9 cellular contexts compared by ENCODE assay signal in genomic region chr7:151925446-151926335, GRCh38. TPM values are rescaled to one million over a fixed set of nuclear protein-coding genes. Genes with fewer than 3 reads are reported as not detected.
DNase-seq lines count a peak whose midpoint lies in the region; ATAC-seq and FAIRE-seq lines count a peak whose summit lies in the region.
"Had no signal": no experiment of that assay in that cellular context is flagged by ENCODE, and none has a peak within 500 bp of the region (broad histone marks: within the 10 kb centered on the region; RNA-seq: fewer than 3 reads in every experiment).

No MANE protein-coding gene starts in this region.

- peaks cover 25 to 28% of the 10 kb centered on the region in 2 donors for H3K27me3 Mint-ChIP-seq in stimulated activated naive B cell treated with anti-CD40 and anti-IgM and Interleukin-4, amounts not matched to agents 10 μg/mL and 1 μg/mL and 100 μg/mL, for 72 hours

- H3K27ac ChIP-seq in right cardiac atrium (ENCODE audit: low read length) = no peak overlapping the region

- H3K36me3 Mint-ChIP-seq in stimulated activated naive B cell treated with anti-CD40 and anti-IgM and Interleukin-4, amounts not matched to agents 10 μg/mL and 1 μg/mL and 100 μg/mL, for 72 hours = peaks cover 0 to 2% of the 10 kb centered on the region in 2 donors

- H3K4me1 Mint-ChIP-seq in stimulated activated naive B cell treated with anti-CD40 and anti-IgM and Interleukin-4, amounts not matched to agents 10 μg/mL and 1 μg/mL and 100 μg/mL, for 72 hours = peaks cover 23 to 26% of the 10 kb centered on the region in 2 donors

- no peak for FAIRE-seq in urothelium cell line (lab: Jason Lieb, UNC)

- intact Hi-C loops in right cardiac atrium (cut with DNase I) = no loop called here

- no peaks in the 10 kb centered on the region for H3K4me1 ChIP-seq in right cardiac atrium (ENCODE audit: control insufficient read depth, insufficient read depth, low read length)

- no peaks in the 10 kb centered on the region for H3K9me3 ChIP-seq in right cardiac atrium (ENCODE audit: control insufficient read depth, low read length)

- DNase-seq in DMS53 (lab: John Stamatoyannopoulos, UW) (peak; percentile 27), SIG-M5 treated with dmso at 0.1 percent for 504 hours (lab: John Stamatoyannopoulos, UW; ENCODE audit: unreplicated experiment) (peak; percentile 88), right cardiac atrium (peak; percentile 70 to 86 (median 86)), urothelium cell line (ENCODE audit: low spot score) (no peak)
- DNase-seq in stimulated activated naive B cell treated with anti-CD40 and anti-IgM and Interleukin-4, amounts not matched to agents 10 μg/mL and 1 μg/mL and 100 μg/mL, for 72 hours = peak; percentile 20

- peak overlapping the region; percentile 61 to 81 for H3K4me3 Mint-ChIP-seq in stimulated activated naive B cell treated with anti-CD40 and anti-IgM and Interleukin-4, amounts not matched to agents 10 μg/mL and 1 μg/mL and 100 μg/mL, for 72 hours

- ATAC-seq in HG02870 (IDR thresholded peaks at IDR 0.05; ENCODE audit: unreplicated experiment) = peak; percentile 66
- ATAC-seq in right cardiac atrium = peak; percentile 73 to 82
- peak; percentile 86 to 90 for ATAC-seq in stimulated activated naive B cell treated with anti-CD40 and anti-IgM and Interleukin-4, amounts not matched to agents 10 μg/mL and 1 μg/mL and 100 μg/mL, for 72 hours (replicated peaks)
- no peak for ATAC-seq in HG02642 (IDR thresholded peaks at IDR 0.05; ENCODE audit: poor library complexity, unreplicated experiment)
- ATAC-seq in HG03342 (IDR thresholded peaks at IDR 0.05; ENCODE audit: unreplicated experiment) = no peak

- peak overlapping the region; percentile 89 for H3K27ac Mint-ChIP-seq in stimulated activated naive B cell treated with anti-CD40 and anti-IgM and Interleukin-4, amounts not matched to agents 10 μg/mL and 1 μg/mL and 100 μg/mL, for 72 hours

- H3K27me3 ChIP-seq in right cardiac atrium (ENCODE audit: control insufficient read depth, insufficient read depth) = no peaks in the 10 kb centered on the region

- WGBS in right cardiac atrium = 53% methylated on average over 22 of the region's 22 CpGs

- H3K9me3 Mint-ChIP-seq in stimulated activated naive B cell treated with anti-CD40 and anti-IgM and Interleukin-4, amounts not matched to agents 10 μg/mL and 1 μg/mL and 100 μg/mL, for 72 hours = peaks cover 0 to 1% of the 10 kb centered on the region in 2 donors

- no peak overlapping the region for H3K4me3 ChIP-seq in right cardiac atrium (ENCODE audit: low read length)

RNA-seq across cellular contexts. Expression of gene GALNTL5, which starts 30.6 kb away (rescaled TPM):
- total RNA-seq in right cardiac atrium = under 1 TPM in 1 of 4 donors, not detected in 3; 0.23 TPM
- polyA plus RNA-seq in right cardiac atrium = not detected
- total RNA-seq: mononuclear cell had no signal

RNA-seq across cellular contexts. Expression of gene PRKAG2, which starts 48.8 kb away (rescaled TPM):
- 100 to 1,000 TPM; 167 to 298 (median 211) TPM for total RNA-seq in right cardiac atrium
- polyA plus RNA-seq in right cardiac atrium = 162 TPM

Comparison
In these comparisons a context has a peak if more than half of its experiments do, and no peak if none do; other contexts are left out.
1. ATAC-seq: peak in HG02870 (single experiment), right cardiac atrium (2 of 2) and stimulated activated naive B cell treated with anti-CD40 and anti-IgM and Interleukin-4, amounts not matched to agents 10 μg/mL and 1 μg/mL and 100 μg/mL, for 72 hours (2 of 2); none in HG02642 (single experiment) and HG03342 (single experiment).